ENCODE assay signal across 27 cellular contexts in genomic region chr17:42026821-42027539, GRCh38. TPM values are rescaled to one million over a fixed set of nuclear protein-coding genes. Genes with fewer than 3 reads are reported as not detected.
DNase-seq lines count a peak whose midpoint lies in the region; ATAC-seq, FAIRE-seq and TF ChIP-seq lines count a peak whose summit lies in the region.
"Had no signal": no experiment of that assay in that cellular context is flagged by ENCODE, and none has a peak within 500 bp of the region (broad histone marks: within the 10 kb centered on the region; RNA-seq: fewer than 3 reads in every experiment).

No MANE protein-coding gene starts in this region.

- TF ChIP-seq CTCF in GM20000 (IDR thresholded peaks at IDR 0.05; ENCODE audit: extremely low read depth, missing control alignments) (no peak), WERI-Rb-1 (IDR thresholded peaks at IDR 0.05; ENCODE audit: low read depth, low read length) (no peak), A673 (conservative IDR thresholded peaks at IDR 0.05; ENCODE audit: low read depth, low read length) (no peak)

- H3K18ac ChIP-seq in mesenchymal stem cell (ENCODE audit: low read depth in 1 of 2, low read length in 2 of 2), result peak overlapping the region; percentile 23 to 54

- H3K4me1 ChIP-seq in mesenchymal stem cell (ENCODE audit: control insufficient read depth, insufficient read depth, low read depth, low read length) (peaks cover 19% of the 10 kb centered on the region), A673 (ENCODE audit: insufficient read depth, low read length, poor library complexity, severe bottlenecking) (no peaks in the 10 kb centered on the region)

- H3K27me3 ChIP-seq in WERI-Rb-1 (ENCODE audit: insufficient read depth, low read depth, severe bottlenecking) (no peaks in the 10 kb centered on the region), mesenchymal stem cell (ENCODE audit: control insufficient read depth in 1 of 2, insufficient read depth in 1 of 2, low read length in 2 of 2) (peaks cover 9 to 24% of the 10 kb centered on the region in 2 experiments), A673 (replicated peaks; ENCODE audit: insufficient read depth, low read depth, low read length, poor library complexity) (no peaks in the 10 kb centered on the region)
- H3K27me3 ChIP-seq: BLaER1, upper lobe of right lung had no signal

- peak overlapping the region in 1 of 2 experiments; percentile 26 for H3K23ac ChIP-seq in mesenchymal stem cell (ENCODE audit: low read length in 2 of 2)

- H4K91ac ChIP-seq in mesenchymal stem cell (ENCODE audit: low read length), result peak overlapping the region; percentile 34

- intact Hi-C loops in A673 (cut with micrococcal nuclease; ENCODE audit: unreplicated experiment), result no loop called here

- 84% methylated on average over 13 of the region's 17 CpGs for WGBS in mesenchymal stem cell

- H3K4ac ChIP-seq in mesenchymal stem cell (ENCODE audit: low read depth in 1 of 2, low read length in 2 of 2), result peak overlapping the region in 1 of 2 experiments; percentile 36

- BruUV-seq in A673 (replicated peaks; lab: Mats Ljungman, UMichigan), result no TSS peak

- H2BK5ac ChIP-seq in mesenchymal stem cell (ENCODE audit: low read depth, low read length, poor library complexity, severe bottlenecking), result no peak overlapping the region

- H3K9me3 ChIP-seq in WERI-Rb-1 (ENCODE audit: severe bottlenecking) (no peaks in the 10 kb centered on the region), mesenchymal stem cell (ENCODE audit: control insufficient read depth, low read length) (no peaks in the 10 kb centered on the region), A673 (ENCODE audit: low read depth, low read length, poor library complexity, severe bottlenecking) (no peaks in the 10 kb centered on the region)
- H3K9me3 ChIP-seq: BLaER1, upper lobe of right lung had no signal

- no peak overlapping the region for H3K4me3 ChIP-seq in WERI-Rb-1 (ENCODE audit: low read depth, low read length)
- H3K4me3 ChIP-seq in mesenchymal stem cell (ENCODE audit: insufficient read depth in 1 of 2, low read depth in 1 of 2, low read length in 2 of 2), result no peak overlapping the region
- H3K4me3 ChIP-seq in A673 (ENCODE audit: low read depth, low read length, poor library complexity, severe bottlenecking), result no peak overlapping the region
- H3K4me3 ChIP-seq: BLaER1, SK-N-MC, upper lobe of right lung had no signal

- H2BK120ac ChIP-seq in mesenchymal stem cell (ENCODE audit: low read depth, low read length), result no peak overlapping the region

- POLR2A ChIA-PET in A673 (lab: Charles Lee; ENCODE audit: low non-redundant PET), result no interaction called here

- no peak overlapping the region for H3K4me2 ChIP-seq in mesenchymal stem cell (ENCODE audit: low read length, poor library complexity, severe bottlenecking)
- H3K4me2 ChIP-seq: BLaER1 had no signal

- peak overlapping the region; percentile 74 for H3K9ac ChIP-seq in mesenchymal stem cell (ENCODE audit: low read length)
- H3K9ac ChIP-seq: BLaER1 had no signal

- H3K14ac ChIP-seq in mesenchymal stem cell (ENCODE audit: low read length in 2 of 2), result no peak overlapping the region

- H3K36me3 ChIP-seq in WERI-Rb-1, result peaks cover 36% of the 10 kb centered on the region
- peaks cover 24 to 27% of the 10 kb centered on the region in 2 experiments for H3K36me3 ChIP-seq in mesenchymal stem cell (ENCODE audit: control insufficient read depth in 1 of 2, insufficient read depth in 2 of 2, low read depth in 1 of 2, low read length in 2 of 2)
- H3K36me3 ChIP-seq in A673 (ENCODE audit: insufficient read depth, low read length, poor library complexity, severe bottlenecking), result no peaks in the 10 kb centered on the region

- peak overlapping the region in 1 of 2 experiments; percentile 47 for H2BK12ac ChIP-seq in mesenchymal stem cell (ENCODE audit: low read length in 2 of 2)

- H2AK5ac ChIP-seq in mesenchymal stem cell (ENCODE audit: low read length, severe bottlenecking), result no peak overlapping the region

- peak overlapping the region; percentile 49 for H2BK15ac ChIP-seq in mesenchymal stem cell (ENCODE audit: low read depth, poor library complexity, severe bottlenecking)

- peaks cover 6% of the 10 kb centered on the region for H3K79me1 ChIP-seq in mesenchymal stem cell (replicated peaks; ENCODE audit: low read length, poor library complexity, severe bottlenecking)

- FAIRE-seq in frontal cortex (lab: Jason Lieb, UNC), result no peak
- FAIRE-seq: endothelial cell of umbilical vein, keratinocyte had no signal

- ATAC-seq in GM21576 (IDR thresholded peaks at IDR 0.05; ENCODE audit: unreplicated experiment), result no peak
- ATAC-seq: activated CD4-positive, alpha-beta T cell treated with anti-CD3 and anti-CD28 coated beads for 36 hours; natural killer cell treated with Interleukin-12 subunit alpha and Interleukin-12 subunit beta and Interleukin-15 and Interleukin-18, amount 100 ng/mL, for 72 hours; right cardiac atrium; stimulated activated memory B cell treated with anti-CD40 and anti-IgM and Interleukin-4, amounts not matched to agents 10 μg/mL and 1 μg/mL and 100 μg/mL, for 72 hours; upper lobe of right lung had no signal

- H4K8ac ChIP-seq in mesenchymal stem cell (ENCODE audit: low read length), result no peak overlapping the region

- H3K27ac ChIP-seq in WERI-Rb-1 (0 out of 2 replicates have a peak overlapping the region, but pooled peaks have one; percentile 9), mesenchymal stem cell (ENCODE audit: low read length, poor library complexity, severe bottlenecking) (no peak overlapping the region), A673 (ENCODE audit: low read depth, low read length, poor library complexity, severe bottlenecking) (no peak overlapping the region)
- H3K27ac ChIP-seq: BLaER1, SK-N-MC, upper lobe of right lung had no signal

- DNase-seq in AG08396 (ENCODE audit: low spot score) (peak; percentile 13), GM20000 (ENCODE audit: low spot score) (peak; percentile 18), WERI-Rb-1 (no peak), mesenchymal stem cell (no peak), NCI-H446 (lab: John Stamatoyannopoulos, UW) (no peak), A673 (ENCODE audit: low spot score) (no peak), frontal cortex (ENCODE audit: low spot score in 2 of 2) (no peak)
- DNase-seq: ACHN; activated CD4-positive, alpha-beta T cell treated with anti-CD3 and anti-CD28 coated beads for 36 hours; activated effector memory CD4-positive, alpha-beta T cell treated with anti-CD3 and anti-CD28 coated beads, Interleukin-2, amount 50 U/mL, for 16 hours; COR-L47; dermis blood vessel endothelial cell; GOT3; midbrain; NCI-H2029 treated with DMSO at 0.1 percent for 48 hours; NCI-H226; NCI-H748 treated with DMSO at 0.1 percent for 48 hours; stimulated activated CD4-positive, alpha-beta T cell treated with anti-CD3 and anti-CD28 coated beads, Interleukin-4, amount 100 ng/mL, for 4 hours; upper lobe of right lung had no signal

- CTCF ChIA-PET in A673 (lab: Charles Lee), result no interaction called here

- H2AFZ ChIP-seq in mesenchymal stem cell (ENCODE audit: low read depth, low read length), result no peak overlapping the region

RNA-seq across cellular contexts. Expression of gene NKIRAS2, which starts 7.1 kb away (rescaled TPM):
- polyA plus RNA-seq in mesenchymal stem cell (2013, experiment 1 of 2), result 63.3 TPM
- polyA plus RNA-seq in mesenchymal stem cell (2013, experiment 2 of 2), result 64.3 TPM
- total RNA-seq in A673 (2021) (25.4 and 28.7 TPM in 2 replicates), frontal cortex (31.4 TPM)

RNA-seq across cellular contexts. Expression of gene DNAJC7, which starts 9.7 kb away (rescaled TPM):
- polyA plus RNA-seq in mesenchymal stem cell (2013, experiment 1 of 2), result 73.0 TPM
- polyA plus RNA-seq in mesenchymal stem cell (2013, experiment 2 of 2), result 69.4 TPM
- total RNA-seq in A673 (2021) (77.4 and 94.6 TPM in 2 replicates), frontal cortex (91.3 TPM)

RNA-seq across cellular contexts. Expression of gene C17orf113, which starts 23.4 kb away (rescaled TPM):
- 0.21 TPM for polyA plus RNA-seq in mesenchymal stem cell (2013, experiment 1 of 2)
- polyA plus RNA-seq in mesenchymal stem cell (2013, experiment 2 of 2), result 0.16 TPM
- total RNA-seq in A673 (2021) (0.41 and 0.72 TPM in 2 replicates), frontal cortex (3.7 TPM)
- total RNA-seq: natural killer cell treated with Interleukin-12 subunit alpha and Interleukin-12 subunit beta and Interleukin-15 and Interleukin-18, amount 100 ng/mL, for 72 hours had no signal

Comparison
In these comparisons a context has a peak if more than half of its experiments do, and no peak if none do; other contexts are left out.
1. DNase-seq: peak in AG08396 (single experiment) and GM20000 (single experiment); none in WERI-Rb-1 (single experiment), mesenchymal stem cell (single experiment), NCI-H446 (0 of 2), A673 (single experiment) and frontal cortex (0 of 2).